ENCODE assay signal across 8 cellular contexts in the genomic region with DNA sequence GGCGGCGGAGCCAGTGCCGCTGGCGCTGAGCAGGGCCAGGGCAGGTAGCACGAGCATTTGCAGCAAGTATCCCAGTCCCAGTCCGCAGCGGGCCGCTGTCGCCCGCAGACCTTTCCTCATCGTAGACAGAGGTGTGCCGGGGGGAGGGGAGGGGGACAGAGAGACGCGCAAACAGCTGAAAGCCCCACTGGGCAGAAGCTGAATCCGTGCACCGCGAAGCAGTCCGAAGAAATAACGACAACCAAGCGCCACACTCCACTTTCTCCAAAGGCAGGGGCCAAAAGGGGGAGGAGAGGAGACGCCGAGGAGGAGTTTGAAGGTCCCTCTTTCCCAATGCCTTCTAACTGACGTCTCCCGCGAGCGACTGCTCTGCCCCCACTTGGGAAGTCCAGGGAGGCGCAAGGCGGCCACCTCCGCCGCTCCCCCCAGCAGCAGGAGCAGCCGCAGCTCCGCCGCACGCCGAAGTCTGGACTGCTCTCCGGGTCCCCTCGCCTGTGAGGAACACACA. TPM values are rescaled to one million over a fixed set of nuclear protein-coding genes. Genes with fewer than 3 reads are reported as not detected.
DNase-seq lines count a peak whose midpoint lies in the region; ATAC-seq and TF ChIP-seq lines count a peak whose summit lies in the region.

Gene UNC5C, minus strand, starts transcription at position 236 of the 508 bp plus-strand sequence.

- H3K9me3 ChIP-seq in spleen = no peaks in the 10 kb centered on the region

- H3K4me3 ChIP-seq in GM12865 (ENCODE audit: low read depth, low read length) (peak within 1 kb of the TSS; percentile 60), spleen (peak within 1 kb of the TSS; percentile 37 to 73 (median 48))

- 2 to 3% (median 2%) methylated on average over 29 to 37 of the region's 37 CpGs for WGBS in spleen, 5 donors

- DNase-seq in GM12865 (ENCODE audit: low read depth) (peak; percentile 4), NCI-H69 (lab: John Stamatoyannopoulos, UW) (peak; percentile 50), chondrocyte (ENCODE audit: low spot score) (no peak), left colon (peak; percentile 23 to 48), spleen (peak; percentile 83), mesenteric fat pad (ENCODE audit: low spot score) (no peak)
- DNase-seq in stimulated activated CD4-positive, alpha-beta T cell treated with anti-CD3 and anti-CD28 coated beads, Interleukin-4, amount 100 ng/mL, for 24 hours = no peak

- peak within 1 kb of the TSS; percentile 61 to 89 (median 82) for H3K27ac ChIP-seq in spleen

- peak within 1 kb of the TSS; percentile 95 for H3K4me3 Mint-ChIP-seq in chondrocyte (ENCODE audit: unreplicated experiment)

- peaks cover 0 to 60% (median 14%) of the 10 kb centered on the region in 7 donors for H3K27me3 ChIP-seq in spleen (replicated peaks in 1 of 7)

- peaks cover 45% of the 10 kb centered on the region for H3K4me1 Mint-ChIP-seq in chondrocyte (ENCODE audit: low read depth)

- H3K27me3 Mint-ChIP-seq in chondrocyte (ENCODE audit: low read depth) = peaks cover 3% of the 10 kb centered on the region

- intact Hi-C loops in left colon (cut with DNase I, micrococcal nuclease) (no loop called here), spleen (cut with DNase I; ENCODE audit: low total_unique reads) (no loop called here)

- TF ChIP-seq POLR2A in spleen (IDR thresholded peaks at IDR 0.05) = no peak

- peak within 1 kb of the TSS; percentile 98 for H3K27ac Mint-ChIP-seq in chondrocyte (ENCODE audit: unreplicated experiment)

- no peaks in the 10 kb centered on the region for H3K36me3 ChIP-seq in spleen

- no peaks in the 10 kb centered on the region for H3K9me3 Mint-ChIP-seq in chondrocyte (ENCODE audit: low read depth)

- H3K4me1 ChIP-seq in spleen = peaks cover 4 to 43% (median 19%) of the 10 kb centered on the region in 6 donors

- H3K36me3 Mint-ChIP-seq in chondrocyte (ENCODE audit: low read depth) = no peaks in the 10 kb centered on the region

- no peak for TF ChIP-seq CTCF in GM12865 (IDR thresholded peaks at IDR 0.05; ENCODE audit: insufficient read depth, low read depth, low read length, missing control alignments)
- TF ChIP-seq CTCF in chondrocyte (IDR thresholded peaks at IDR 0.05) = peak; percentile 58
- TF ChIP-seq CTCF in spleen (IDR thresholded peaks at IDR 0.05 in 8 of 11, conservative IDR thresholded peaks at IDR 0.05 in 3 of 11) = no peak

- peak; percentile 46 for ATAC-seq in left colon
- no peak for ATAC-seq in HG03196 (IDR thresholded peaks at IDR 0.05; ENCODE audit: unreplicated experiment)

RNA-seq across cellular contexts. Expression of gene UNC5C, which starts in this region (rescaled TPM):
- total RNA-seq in chondrocyte (4.7 to 15.5 TPM (median 15.4 TPM) in 3 replicates), left colon (1 to 10 TPM; 4.0 to 5.9 TPM), spleen (10 to 100 TPM in 4 of 7 donors, 1 to 10 TPM in 3; 7.5 to 15.7 (median 13.1) TPM), mesenteric fat pad (0.35 TPM)
- under 1 TPM; 0.43 to 0.80 (median 0.61) TPM for polyA plus RNA-seq in spleen

Comparison
In these comparisons a context has a peak if more than half of its experiments do, and no peak if none do; other contexts are left out.
1. DNase-seq: peak in GM12865 (single experiment), NCI-H69 (single experiment), left colon (2 of 2) and spleen (single experiment); none in chondrocyte (single experiment), mesenteric fat pad (single experiment) and stimulated activated CD4-positive, alpha-beta T cell treated with anti-CD3 and anti-CD28 coated beads, Interleukin-4, amount 100 ng/mL, for 24 hours (single experiment).